4 cellular contexts compared by ENCODE assay signal in genomic region chr21:39891863-39892262, GRCh38. TPM values are rescaled to one million over a fixed set of nuclear protein-coding genes. Genes with fewer than 3 reads are reported as not detected.
"Had no signal": no experiment of that assay in that cellular context is flagged by ENCODE, and none has a peak within 500 bp of the region (broad histone marks: within the 10 kb centered on the region; RNA-seq: fewer than 3 reads in every experiment).

No MANE protein-coding gene starts in this region.

RNA-seq across cellular contexts. Expression of gene PCP4, which starts 24.6 kb away (rescaled TPM):
- total RNA-seq: LHCN-M2, M059J, MCF 10A, NCI-H460 had no signal
